ENCODE assay signal across 1 cellular context in the genomic region with DNA sequence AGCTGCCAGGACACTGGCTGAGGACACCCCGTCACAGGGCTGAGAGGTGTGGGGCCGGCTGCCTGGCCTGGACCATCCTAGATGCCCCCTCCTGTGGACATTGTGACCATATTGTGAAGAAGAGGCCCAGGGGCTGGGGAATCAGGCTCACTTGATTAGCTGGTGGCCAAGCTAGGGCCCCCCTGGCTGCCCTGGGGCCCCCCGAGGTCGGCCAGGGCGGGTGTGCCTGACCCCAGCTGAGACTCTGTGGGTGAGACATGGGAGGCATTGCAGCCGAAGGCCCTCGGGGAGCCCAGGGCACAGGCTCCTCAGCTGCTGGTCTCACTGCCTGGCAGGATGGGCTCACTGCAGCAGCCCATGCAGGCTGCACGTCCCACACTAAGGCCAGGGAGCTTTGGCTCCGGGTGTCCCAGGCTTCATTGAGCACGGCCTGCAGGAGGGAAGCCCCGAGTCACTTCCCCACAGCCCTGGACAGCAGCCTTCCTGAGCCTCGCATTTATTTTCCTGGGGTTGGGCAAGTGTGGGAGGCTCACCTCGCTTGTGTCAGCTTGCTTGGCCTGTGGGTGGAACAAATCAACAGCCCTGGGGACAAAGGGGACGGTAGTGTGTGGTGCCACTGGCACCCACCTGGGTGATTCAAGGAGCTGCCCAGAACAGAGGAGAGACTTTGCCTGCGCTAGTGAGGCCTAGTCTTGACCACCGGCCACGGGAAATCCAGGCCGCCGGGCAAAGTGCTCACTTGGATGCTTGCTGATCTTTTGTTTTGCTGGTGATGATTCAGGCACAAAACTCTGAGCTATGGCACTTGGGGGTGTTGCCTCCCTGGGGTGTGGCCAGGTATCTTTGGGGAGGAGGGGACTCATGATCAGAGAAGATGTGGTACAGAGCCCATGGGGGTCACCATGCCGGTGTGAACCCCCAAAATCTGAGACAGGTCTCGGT.
TF ChIP-seq lines count a peak whose summit lies in the region.

No MANE protein-coding gene starts in this region.

TF ChIP-seq in H1, 55 proteins besides CTCF, POLR2A, EP300 and RAD21:
- TF ChIP-seq CHD7 (IDR thresholded peaks at IDR 0.05; ENCODE audit: insufficient replicate concordance, low read length) (no peak), RFX5 (IDR thresholded peaks at IDR 0.05; ENCODE audit: borderline replicate concordance, low read depth, low read length) (no peak), SUZ12 (IDR thresholded peaks at IDR 0.05; ENCODE audit: low read length) (no peak), SRF (IDR thresholded peaks at IDR 0.05; ENCODE audit: low read depth, low read length) (no peak), TAF1 (IDR thresholded peaks at IDR 0.05; ENCODE audit: low read depth, low read length) (no peak), CHD1 (IDR thresholded peaks at IDR 0.05; ENCODE audit: low read depth, low read length) (no peak), PHF8 (conservative IDR thresholded peaks at IDR 0.05; ENCODE audit: low read depth, low read length) (no peak), CEBPB (IDR thresholded peaks at IDR 0.05; ENCODE audit: low read depth, low read length) (no peak), SIX5 (IDR thresholded peaks at IDR 0.05; ENCODE audit: low read depth, low read length) (no peak), JUN (IDR thresholded peaks at IDR 0.05; ENCODE audit: low read depth, low read length) (no peak), YY1 (IDR thresholded peaks at IDR 0.05; ENCODE audit: low read depth, low read length) (no peak), CHD2 (IDR thresholded peaks at IDR 0.05; ENCODE audit: low read length) (no peak), TBP (IDR thresholded peaks at IDR 0.05; ENCODE audit: low read depth, low read length) (no peak), KDM1A (IDR thresholded peaks at IDR 0.05; ENCODE audit: borderline replicate concordance, low read length) (no peak), SP4 (IDR thresholded peaks at IDR 0.05; ENCODE audit: low read length) (no peak), NRF1 (IDR thresholded peaks at IDR 0.05; ENCODE audit: low read depth, low read length) (no peak), POLR2AphosphoS5 (IDR thresholded peaks at IDR 0.05; ENCODE audit: low read depth, low read length) (no peak), SIN3A (conservative IDR thresholded peaks at IDR 0.05 in 1 of 2, IDR thresholded peaks at IDR 0.05 in 1 of 2; ENCODE audit: low read depth in 1 of 2, low read length in 2 of 2) (no peak), EGR1 (IDR thresholded peaks at IDR 0.05; ENCODE audit: borderline replicate concordance, low read depth, low read length) (no peak)
TF ChIP-seq in H1: peak in this region for 0.
